In the genomic region with DNA sequence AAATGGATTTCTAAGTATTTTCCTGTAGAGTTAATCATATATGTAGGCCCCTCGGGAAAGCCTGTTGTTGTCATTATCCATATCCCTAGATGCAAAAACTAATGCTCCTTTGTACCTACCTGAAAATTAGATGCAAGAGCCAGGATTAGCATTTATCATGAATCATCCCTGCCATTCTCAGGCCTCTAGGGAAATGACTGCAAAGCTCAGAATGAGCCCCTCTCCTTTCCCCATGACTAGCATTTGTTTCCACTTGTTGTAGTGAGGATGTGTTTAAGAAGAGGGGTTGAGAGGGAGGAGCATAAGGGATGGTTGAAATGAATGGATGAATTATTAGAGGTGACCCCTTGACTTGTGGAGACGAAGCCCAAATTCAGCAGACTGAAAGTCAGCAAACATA, we compare ENCODE assay signal across 16 cellular contexts.
DNase-seq lines count a peak whose midpoint lies in the region; ATAC-seq and TF ChIP-seq lines count a peak whose summit lies in the region.
"Had no signal": no experiment of that assay in that cellular context is flagged by ENCODE, and none has a peak within 500 bp of the region (broad histone marks: within the 10 kb centered on the region; RNA-seq: fewer than 3 reads in every experiment).

No MANE protein-coding gene starts in this region.

- no peak overlapping the region for H3K9ac ChIP-seq in mammary epithelial cell (ENCODE audit: insufficient read depth, low read length)

- DNase-seq in mammary epithelial cell: no peak
- DNase-seq in breast epithelium (ENCODE audit: low spot score in 2 of 2): no peak
- peak; percentile 53 for DNase-seq in epithelial cell of esophagus (ENCODE audit: low read depth)
- no peak for DNase-seq in neural crest cell (ENCODE audit: low read depth, low spot score)
- DNase-seq in osteocyte (ENCODE audit: extremely low spot score, unreplicated experiment): no peak
- DNase-seq: C1 segment of cervical spinal cord; Calu3; CD4-positive, alpha-beta T cell; DMS 273 treated with DMSO at 0.1 percent for 48 hours had no signal

- WGBS in mammary epithelial cell (ENCODE audit: low coverage, missing lambda C conversion rate): 100% methylated on average over 1 of the region's 2 CpGs

- H3K4me3 Mint-ChIP-seq in neural crest cell (peak overlapping the region; percentile 33), osteocyte (ENCODE audit: unreplicated experiment) (no peak overlapping the region)
- H3K4me3 Mint-ChIP-seq: B cell; CD4-positive, alpha-beta T cell had no signal

- H3K4me3 ChIP-seq in mammary epithelial cell (replicated peaks in 1 of 3; ENCODE audit: insufficient read depth in 1 of 3, low read depth in 2 of 3, low read length in 3 of 3) (no peak overlapping the region), breast epithelium (no peak overlapping the region), epithelial cell of esophagus (ENCODE audit: low read length) (no peak overlapping the region)
- H3K4me3 ChIP-seq: GM12878, HAP-1, K562 had no signal

- intact Hi-C loops in mammary epithelial cell (cut with micrococcal nuclease) (loop anchor here (2.0 to 5.0 kb wide), 2 partner anchors 20 to 896 kb away; no protein-coding TSS in a partner anchor), breast epithelium (cut with DNase I; ENCODE audit: low total_unique reads) (no loop called here)

- H3K36me3 Mint-ChIP-seq in neural crest cell (ENCODE audit: low read depth) (no peaks in the 10 kb centered on the region), osteocyte (ENCODE audit: unreplicated experiment) (no peaks in the 10 kb centered on the region)

- H3K27me3 ChIP-seq in mammary epithelial cell (ENCODE audit: insufficient read depth, low read length): no peaks in the 10 kb centered on the region
- H3K27me3 ChIP-seq in breast epithelium: peaks cover 0 to 39% of the 10 kb centered on the region in 2 donors

- no peak for TF ChIP-seq POLR2A in breast epithelium (IDR thresholded peaks at IDR 0.05)

- H3K4me1 ChIP-seq in mammary epithelial cell (ENCODE audit: insufficient read depth, low read length): peaks cover 34% of the 10 kb centered on the region
- H3K4me1 ChIP-seq in breast epithelium: no peaks in the 10 kb centered on the region
- H3K4me1 ChIP-seq: HAP-1 had no signal

- H3K27ac ChIP-seq in mammary epithelial cell (ENCODE audit: insufficient read depth, low read depth, low read length) (no peak overlapping the region), breast epithelium (no peak overlapping the region)
- H3K27ac ChIP-seq: HL-60 had no signal

- H3K79me2 ChIP-seq in mammary epithelial cell (ENCODE audit: insufficient read depth, low read length): peaks cover 63% of the 10 kb centered on the region

- peaks cover 2% of the 10 kb centered on the region for H3K36me3 ChIP-seq in mammary epithelial cell (ENCODE audit: insufficient read depth, low read length)
- no peaks in the 10 kb centered on the region for H3K36me3 ChIP-seq in breast epithelium
- H3K36me3 ChIP-seq: HAP-1 had no signal

- CTCF ChIA-PET in mammary epithelial cell (lab: Charles Lee; ENCODE audit: low non-redundant PET): interaction anchor here (2.2 kb wide), 1 partner anchor 219 kb away, joined by 5 read pairs; no protein-coding TSS in a partner anchor

- H3K9me3 Mint-ChIP-seq in neural crest cell: no peaks in the 10 kb centered on the region
- H3K9me3 Mint-ChIP-seq in osteocyte (ENCODE audit: unreplicated experiment): no peaks in the 10 kb centered on the region
- H3K9me3 Mint-ChIP-seq: CD4-positive, alpha-beta T cell had no signal

- no peak for ATAC-seq in HG03196 (IDR thresholded peaks at IDR 0.05; ENCODE audit: unreplicated experiment)
- ATAC-seq in HG02623 (IDR thresholded peaks at IDR 0.05; ENCODE audit: unreplicated experiment): no peak
- ATAC-seq: GM12878, K562 had no signal

- TF ChIP-seq CTCF in mammary epithelial cell (conservative IDR thresholded peaks at IDR 0.05 in 1 of 2, IDR thresholded peaks at IDR 0.05 in 1 of 2; ENCODE audit: extremely low read depth in 1 of 2, insufficient read depth in 1 of 2, low read depth in 1 of 2, low read length in 2 of 2) (no peak), breast epithelium (IDR thresholded peaks at IDR 0.05) (no peak), epithelial cell of esophagus (IDR thresholded peaks at IDR 0.05; ENCODE audit: insufficient read depth, low read depth, low read length, missing control alignments) (no peak), neural crest cell (conservative IDR thresholded peaks at IDR 0.05) (no peak), osteocyte (IDR thresholded peaks at IDR 0.05) (no peak)

- H3K4me1 Mint-ChIP-seq in neural crest cell (peaks cover 14% of the 10 kb centered on the region), osteocyte (ENCODE audit: unreplicated experiment) (peaks cover 58% of the 10 kb centered on the region)
- H3K4me1 Mint-ChIP-seq: B cell had no signal

- H3K9me3 ChIP-seq in mammary epithelial cell (replicated peaks; ENCODE audit: insufficient read depth, low read length): no peaks in the 10 kb centered on the region
- H3K9me3 ChIP-seq in breast epithelium: no peaks in the 10 kb centered on the region
- H3K9me3 ChIP-seq: HAP-1 had no signal

- no peaks in the 10 kb centered on the region for H4K20me1 ChIP-seq in mammary epithelial cell (ENCODE audit: insufficient read depth, low read length)

- no peak overlapping the region for H2AFZ ChIP-seq in mammary epithelial cell (ENCODE audit: low read depth, low read length)

- BruUV-seq in mammary epithelial cell (replicated peaks; lab: Mats Ljungman, UMichigan): no TSS peak

- H3K27ac Mint-ChIP-seq in neural crest cell (ENCODE audit: unreplicated experiment) (no peak overlapping the region), osteocyte (ENCODE audit: unreplicated experiment) (no peak overlapping the region)
- H3K27ac Mint-ChIP-seq: B cell; CD4-positive, alpha-beta T cell had no signal

- peak overlapping the region; percentile 13 for H3K4me2 ChIP-seq in mammary epithelial cell (ENCODE audit: insufficient read depth, low read depth, low read length)

- peaks cover 51% of the 10 kb centered on the region for H3K27me3 Mint-ChIP-seq in neural crest cell (ENCODE audit: low read depth)
- H3K27me3 Mint-ChIP-seq in osteocyte (ENCODE audit: unreplicated experiment): no peaks in the 10 kb centered on the region

- in situ Hi-C loops in mammary epithelial cell (cut with MboI; ENCODE audit: low sequenced_read_pairs in 2 of 2): no loop called here

- dilution Hi-C loops in mammary epithelial cell (cut with HindIII; ENCODE audit: low sequenced_read_pairs): no loop called here
